In the genomic region with DNA sequence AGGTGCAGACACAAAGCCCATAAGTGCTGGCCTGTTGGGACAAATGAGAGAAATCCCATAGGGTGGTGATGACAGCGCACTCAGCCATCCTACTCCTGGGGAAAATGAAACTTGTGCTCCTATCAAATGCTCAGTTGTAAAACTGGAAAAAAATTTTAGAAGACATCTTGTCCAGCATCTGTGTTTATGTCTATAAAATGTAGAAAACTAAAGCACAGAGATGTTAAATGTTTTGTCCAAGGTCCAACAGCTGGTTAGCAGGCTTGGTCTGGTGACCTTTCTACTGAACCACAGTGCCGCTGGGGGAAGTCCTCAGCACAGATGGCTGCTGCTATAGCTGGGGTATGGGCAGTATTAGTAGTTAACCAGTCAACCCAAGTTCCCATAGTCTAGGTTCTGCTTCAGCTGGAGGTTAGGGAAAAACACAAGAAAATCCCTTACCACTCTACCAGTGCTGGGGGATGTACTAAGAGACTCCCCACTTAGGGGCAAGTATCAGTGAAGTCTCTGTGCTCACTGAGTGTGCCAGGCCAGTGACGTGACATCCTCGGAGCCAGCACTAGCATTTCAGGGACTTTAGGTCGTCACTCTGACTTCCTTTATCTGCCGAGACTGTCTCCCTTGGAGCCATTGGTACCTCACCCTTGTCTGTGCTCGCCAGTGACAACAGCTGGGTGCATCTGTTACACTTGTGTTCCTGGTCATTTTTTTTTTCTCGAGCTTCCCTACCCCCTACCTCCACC, we compare ENCODE assay signal across 8 cellular contexts. TPM values are rescaled to one million over a fixed set of nuclear protein-coding genes. Genes with fewer than 3 reads are reported as not detected.
DNase-seq lines count a peak whose midpoint lies in the region; ATAC-seq and TF ChIP-seq lines count a peak whose summit lies in the region.

No MANE protein-coding gene starts in this region.

- TF ChIP-seq CTCF in GM13976 (IDR thresholded peaks at IDR 0.05; ENCODE audit: borderline replicate concordance, control extremely low read depth, extremely low read depth, insufficient read depth, missing control alignments) = no peak

- ATAC-seq in GM21367 (IDR thresholded peaks at IDR 0.05; ENCODE audit: unreplicated experiment) (peak; percentile 43), HG03442 (IDR thresholded peaks at IDR 0.05; ENCODE audit: unreplicated experiment) (peak; percentile 55), left ventricle myocardium superior (peak; percentile 54)

- DNase-seq in GM13976 (ENCODE audit: low spot score) (peak; percentile 73), left ventricle myocardium superior (peak; percentile 70), Ammon's horn (ENCODE audit: low spot score) (no peak), SW480 (ENCODE audit: low spot score) (no peak), NCI-H1092 (lab: John Stamatoyannopoulos, UW) (no peak), NCI-H1048 (lab: John Stamatoyannopoulos, UW) (no peak)

- intact Hi-C loops in left ventricle myocardium superior (cut with micrococcal nuclease) = no loop called here

- in situ Hi-C loops in GM13976 (cut with MboI; ENCODE audit: low sequenced_read_pairs, unreplicated experiment) = no loop called here

RNA-seq across cellular contexts. Expression of a gene that starts 1.9 kb away (rescaled TPM):
- total RNA-seq in left ventricle myocardium superior = 15.1 TPM

RNA-seq across cellular contexts. Expression of a gene that starts 42.0 kb away (rescaled TPM):
- total RNA-seq in left ventricle myocardium superior = 5.0 TPM

Comparison
In these comparisons a context has a peak if more than half of its experiments do, and no peak if none do; other contexts are left out.
1. DNase-seq: peak in GM13976 (single experiment) and left ventricle myocardium superior (single experiment); none in Ammon's horn (single experiment), SW480 (single experiment), NCI-H1092 (single experiment) and NCI-H1048 (single experiment).
2. Peak in every context shown above with its lines, with median percentiles within 50 percentile points of each other: ATAC-seq.